In genomic region chr20:63411898-63412631, GRCh38 we compare ENCODE assay signal across 19 cellular contexts. TPM values are rescaled to one million over a fixed set of nuclear protein-coding genes. Genes with fewer than 3 reads are reported as not detected.
DNase-seq lines count a peak whose midpoint lies in the region; ATAC-seq and TF ChIP-seq lines count a peak whose summit lies in the region.
"Had no signal": no experiment of that assay in that cellular context is flagged by ENCODE, and none has a peak within 500 bp of the region (broad histone marks: within the 10 kb centered on the region; RNA-seq: fewer than 3 reads in every experiment).

No MANE protein-coding gene starts in this region.

- no peaks in the 10 kb centered on the region for H3K9me3 ChIP-seq in BLaER1 treated with 17β-estradiol and CSF1 and Interleukin-3, amounts not matched to agents 10 nM and 100 nM (replicated peaks in 1 of 11)
- H3K9me3 ChIP-seq in RWPE2 (ENCODE audit: severe bottlenecking): no peaks in the 10 kb centered on the region
- H3K9me3 ChIP-seq: A549 had no signal

- TF ChIP-seq CTCF in RWPE2 (IDR thresholded peaks at IDR 0.05; ENCODE audit: poor library complexity, severe bottlenecking) (no peak), osteocyte (IDR thresholded peaks at IDR 0.05) (no peak)

- no peak overlapping the region for H3K9ac ChIP-seq in BLaER1 treated with 17β-estradiol and CSF1 and Interleukin-3, amounts not matched to agents 10 nM and 100 nM
- H3K9ac ChIP-seq: GM23248 had no signal

- H3K9me3 Mint-ChIP-seq in activated CD4-positive, alpha-beta T cell treated with anti-CD3 and anti-CD28 coated beads, Interleukin-2, amount 10 ng/mL, durations not matched to agents 7 days and 5 days: no peaks in the 10 kb centered on the region
- no peaks in the 10 kb centered on the region for H3K9me3 Mint-ChIP-seq in osteocyte (ENCODE audit: unreplicated experiment)

- H3K4me3 ChIP-seq in BLaER1 treated with 17β-estradiol and CSF1 and Interleukin-3, amounts not matched to agents 10 nM and 100 nM: no peak overlapping the region
- H3K4me3 ChIP-seq in RWPE2 (ENCODE audit: severe bottlenecking): no peak overlapping the region
- H3K4me3 ChIP-seq: A549, GM23248 had no signal

- peaks cover 0 to 72% (median 11%) of the 10 kb centered on the region in 11 experiments; a peak in 14 of 22 replicates for H4K20me1 ChIP-seq in BLaER1 treated with 17β-estradiol and CSF1 and Interleukin-3, amounts not matched to agents 10 nM and 100 nM

- H3K27me3 ChIP-seq in BLaER1 treated with 17β-estradiol and CSF1 and Interleukin-3, amounts not matched to agents 10 nM and 100 nM: peaks cover 41 to 61% (median 54%) of the 10 kb centered on the region in 11 experiments
- peaks cover 41% of the 10 kb centered on the region for H3K27me3 ChIP-seq in RWPE2 (ENCODE audit: insufficient read depth, poor library complexity, severe bottlenecking)

- CTCF ChIA-PET in activated CD4-positive, alpha-beta T cell treated with anti-CD3 and anti-CD28 coated beads, Interleukin-2, amount 10 ng/mL, durations not matched to agents 7 days and 5 days (lab: Charles Lee): no interaction called here

- no peak overlapping the region for H3K27ac ChIP-seq in BLaER1 treated with 17β-estradiol and CSF1 and Interleukin-3, amounts not matched to agents 10 nM and 100 nM
- H3K27ac ChIP-seq in RWPE2 (ENCODE audit: poor library complexity, severe bottlenecking): no peak overlapping the region
- H3K27ac ChIP-seq: A549, GM23248 had no signal

- H3K4me1 Mint-ChIP-seq in activated CD4-positive, alpha-beta T cell treated with anti-CD3 and anti-CD28 coated beads, Interleukin-2, amount 10 ng/mL, durations not matched to agents 7 days and 5 days: peaks cover 10% of the 10 kb centered on the region
- no peaks in the 10 kb centered on the region for H3K4me1 Mint-ChIP-seq in osteocyte (ENCODE audit: unreplicated experiment)
- H3K4me1 Mint-ChIP-seq: CD14-positive monocyte had no signal

- no peaks in the 10 kb centered on the region for H3K27me3 Mint-ChIP-seq in activated CD4-positive, alpha-beta T cell treated with anti-CD3 and anti-CD28 coated beads, Interleukin-2, amount 10 ng/mL, durations not matched to agents 7 days and 5 days
- peaks cover 2% of the 10 kb centered on the region for H3K27me3 Mint-ChIP-seq in osteocyte (ENCODE audit: unreplicated experiment)

- peak overlapping the region; percentile 76 for H3K27ac Mint-ChIP-seq in activated CD4-positive, alpha-beta T cell treated with anti-CD3 and anti-CD28 coated beads, Interleukin-2, amount 10 ng/mL, durations not matched to agents 7 days and 5 days
- no peak overlapping the region for H3K27ac Mint-ChIP-seq in osteocyte (ENCODE audit: unreplicated experiment)
- H3K27ac Mint-ChIP-seq: CD14-positive monocyte had no signal

- POLR2A ChIA-PET in activated CD4-positive, alpha-beta T cell treated with anti-CD3 and anti-CD28 coated beads, Interleukin-2, amount 10 ng/mL, durations not matched to agents 7 days and 5 days (lab: Charles Lee): no interaction called here

- peaks cover 7 to 33% (median 26%) of the 10 kb centered on the region in 10 experiments; a peak in 18 of 20 replicates for H3K4me1 ChIP-seq in BLaER1 treated with 17β-estradiol and CSF1 and Interleukin-3, amounts not matched to agents 10 nM and 100 nM
- no peaks in the 10 kb centered on the region for H3K4me1 ChIP-seq in RWPE2 (ENCODE audit: insufficient read depth, poor library complexity, severe bottlenecking)
- H3K4me1 ChIP-seq: A549, Caco-2 had no signal

- peak overlapping the region in 9 of 11 experiments; percentile 27 to 62 (median 51); a peak in 17 of 22 replicates for H3K4me2 ChIP-seq in BLaER1 treated with 17β-estradiol and CSF1 and Interleukin-3, amounts not matched to agents 10 nM and 100 nM
- H3K4me2 ChIP-seq: A549 had no signal

- no peaks in the 10 kb centered on the region for H3K36me3 ChIP-seq in BLaER1 treated with 17β-estradiol and CSF1 and Interleukin-3, amounts not matched to agents 10 nM and 100 nM
- H3K36me3 ChIP-seq in RWPE2 (ENCODE audit: low read depth): no peaks in the 10 kb centered on the region

- no peak overlapping the region for H3K4me3 Mint-ChIP-seq in activated CD4-positive, alpha-beta T cell treated with anti-CD3 and anti-CD28 coated beads, Interleukin-2, amount 10 ng/mL, durations not matched to agents 7 days and 5 days
- H3K4me3 Mint-ChIP-seq in osteocyte (ENCODE audit: unreplicated experiment): no peak overlapping the region
- H3K4me3 Mint-ChIP-seq: CD14-positive monocyte had no signal

- ATAC-seq in RWPE2 (ENCODE audit: low read depth): no peak
- ATAC-seq in HG03460 (IDR thresholded peaks at IDR 0.05; ENCODE audit: unreplicated experiment): no peak
- ATAC-seq: A549, HCT116 had no signal

- H3K36me3 Mint-ChIP-seq in activated CD4-positive, alpha-beta T cell treated with anti-CD3 and anti-CD28 coated beads, Interleukin-2, amount 10 ng/mL, durations not matched to agents 7 days and 5 days (ENCODE audit: low read depth): no peaks in the 10 kb centered on the region
- H3K36me3 Mint-ChIP-seq in osteocyte (ENCODE audit: unreplicated experiment): no peaks in the 10 kb centered on the region
- H3K36me3 Mint-ChIP-seq: CD14-positive monocyte had no signal

- DNase-seq in activated CD4-positive, alpha-beta T cell treated with anti-CD3 and anti-CD28 coated beads, Interleukin-2, amount 10 ng/mL, durations not matched to agents 7 days and 5 days: peak; percentile 12
- no peak for DNase-seq in activated CD4-positive, alpha-beta T cell treated with anti-CD3 and anti-CD28 coated beads, Interleukin-2, amount 50 U/mL, for 1 hour
- DNase-seq in RWPE2 (ENCODE audit: low spot score): peak; percentile 88
- peak; percentile 57 for DNase-seq in left kidney (ENCODE audit: low read depth, low spot score)
- no peak for DNase-seq in activated effector memory CD4-positive, alpha-beta T cell treated with Interleukin-2 at 50 U/mL for 16 hours
- DNase-seq in osteocyte (ENCODE audit: extremely low spot score, unreplicated experiment): no peak
- DNase-seq: Caco-2, DMS53, GM23248, KG1, NCI-H1436, NCI-H82 had no signal

RNA-seq across cellular contexts. Expression of gene CHRNA4, which starts 50.9 kb away (rescaled TPM):
- not detected for total RNA-seq in activated CD4-positive, alpha-beta T cell treated with anti-CD3 and anti-CD28 coated beads, Interleukin-2, amount 10 ng/mL, durations not matched to agents 7 days and 5 days
- total RNA-seq in osteocyte: not detected in 2 replicates
- total RNA-seq: GM23248, NCI-H460, SK-MEL-5 had no signal

Comparison
In these comparisons a context has a peak if more than half of its experiments do, and no peak if none do; other contexts are left out.
1. DNase-seq: peak in activated CD4-positive, alpha-beta T cell treated with anti-CD3 and anti-CD28 coated beads, Interleukin-2, amount 10 ng/mL, durations not matched to agents 7 days and 5 days (single experiment), RWPE2 (single experiment) and left kidney (single experiment); none in activated CD4-positive, alpha-beta T cell treated with anti-CD3 and anti-CD28 coated beads, Interleukin-2, amount 50 U/mL, for 1 hour (single experiment), activated effector memory CD4-positive, alpha-beta T cell treated with Interleukin-2 at 50 U/mL for 16 hours (single experiment) and osteocyte (single experiment).